In the genomic region with DNA sequence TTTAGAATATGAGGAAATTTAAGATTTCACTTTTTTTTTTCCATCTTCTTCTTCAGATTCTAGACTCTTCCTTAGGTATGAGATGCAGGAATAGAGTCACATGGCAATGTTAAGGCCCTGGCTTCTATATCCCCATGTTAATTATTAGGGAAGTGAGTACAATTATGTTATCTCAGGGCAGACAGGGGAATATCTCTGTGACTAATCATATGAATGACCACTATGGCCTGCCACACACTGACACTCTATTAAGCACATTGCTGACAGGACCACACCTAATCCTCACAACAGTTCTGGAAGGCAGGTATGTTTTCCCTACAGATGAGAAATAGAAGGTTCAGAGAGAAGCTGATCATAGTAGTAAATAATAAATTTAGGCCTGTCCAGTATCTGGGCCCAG, we compare ENCODE assay signal across 19 cellular contexts.
DNase-seq lines count a peak whose midpoint lies in the region; FAIRE-seq and TF ChIP-seq lines count a peak whose summit lies in the region.
"Had no signal": no experiment of that assay in that cellular context is flagged by ENCODE, and none has a peak within 500 bp of the region (broad histone marks: within the 10 kb centered on the region; RNA-seq: fewer than 3 reads in every experiment).

No MANE protein-coding gene starts in this region.

- no peaks in the 10 kb centered on the region for H3K36me3 ChIP-seq in bronchial epithelial cell (ENCODE audit: control insufficient read depth, insufficient read depth, low read length)
- H3K36me3 ChIP-seq: BE2C, HAP-1 had no signal

- no peaks in the 10 kb centered on the region for H3K27me3 ChIP-seq in bronchial epithelial cell (ENCODE audit: control insufficient read depth, insufficient read depth, low read length)
- H3K27me3 ChIP-seq: BE2C had no signal

- FAIRE-seq in RCC 7860 (lab: Jason Lieb, UNC) (no peak), bronchial epithelial cell (lab: Jason Lieb, UNC) (no peak)
- FAIRE-seq: G401.6, GM12892, GM18507, HTR-8/SVneo, K562 had no signal

- H3K4me3 ChIP-seq in bronchial epithelial cell (ENCODE audit: low read depth, low read length): no peak overlapping the region
- H3K4me3 ChIP-seq: GM23248, HAP-1, K562 had no signal

- DNase-seq in DMS53 (lab: John Stamatoyannopoulos, UW) (peak; percentile 43), RCC 7860 (ENCODE audit: low spot score) (peak; percentile 12), bronchial epithelial cell (ENCODE audit: low read depth) (peak; percentile 31), NCI-H82 (lab: John Stamatoyannopoulos, UW) (no peak), hypothalamus (lab: John Stamatoyannopoulos, UW) (no peak)
- no peak for DNase-seq in activated CD4-positive, CD25-positive, alpha-beta regulatory T cell treated with anti-CD3 and anti-CD28 coated beads, Interleukin-2, amount 50 U/mL, for 72 hours
- DNase-seq: BE2C; C1 segment of cervical spinal cord; Caco-2; CD4-positive, CD25-positive, alpha-beta regulatory T cell; CD8-positive, alpha-beta memory T cell; GM23248; IMR-90 had no signal

- TF ChIP-seq CTCF in bronchial epithelial cell (IDR thresholded peaks at IDR 0.05; ENCODE audit: insufficient read depth, low read length, severe bottlenecking): no peak

Comparison
In these comparisons a context has a peak if more than half of its experiments do, and no peak if none do; other contexts are left out.
1. DNase-seq: peak in DMS53 (single experiment), RCC 7860 (single experiment) and bronchial epithelial cell (single experiment); none in NCI-H82 (single experiment), activated CD4-positive, CD25-positive, alpha-beta regulatory T cell treated with anti-CD3 and anti-CD28 coated beads, Interleukin-2, amount 50 U/mL, for 72 hours (single experiment) and hypothalamus (0 of 51).